14 cellular contexts compared by ENCODE assay signal in genomic region chr22:27662359-27663030, GRCh38.
A peak's percentile ranks its signal among the peaks of the same experiment; 100 is the strongest.
DNase-seq lines count a peak whose midpoint lies in the region; FAIRE-seq and TF ChIP-seq lines count a peak whose summit lies in the region.
"Had no signal": no experiment of that assay in that cellular context is flagged by ENCODE, and none has a peak within 500 bp of the region (broad histone marks: within the 10 kb centered on the region; RNA-seq: fewer than 3 reads in every experiment).

No MANE protein-coding gene starts in this region.

- peaks cover 4% of the 10 kb centered on the region; the same call in 1 of the 2 replicates for H3K9me3 ChIP-seq in MG63

- DNase-seq in DMS 273 (lab: John Stamatoyannopoulos, UW; ENCODE audit: unreplicated experiment) (peak; percentile 27), DMS 273 treated with DMSO at 0.1 percent for 48 hours (lab: John Stamatoyannopoulos, UW) (no peak), head of caudate nucleus (peak in 30 of 42 donors; percentile 9 to 78 (median 40)), myocyte (ENCODE audit: low read depth) (peak; percentile 32), urothelium cell line (ENCODE audit: low spot score) (no peak), MG63 (no peak), GM13977 (ENCODE audit: low spot score) (no peak)
- DNase-seq in activated CD4-positive, alpha-beta T cell treated with anti-CD3 and anti-CD28 coated beads, Interleukin-2, amount 50 U/mL, for 48 hours = no peak
- DNase-seq: DMS153; effector CD8-positive, alpha-beta T cell; KG1; stimulated activated CD4-positive, alpha-beta T cell treated with anti-CD3 and anti-CD28 coated beads, Interleukin-1b, Interleukin-23, amount 100 ng/mL, for 48 hours; stimulated activated naive CD4-positive, alpha-beta T cell treated with Interleukin-2 at 50 U/mL for 16 hours had no signal

- H3K27me3 ChIP-seq in MG63 = no peaks in the 10 kb centered on the region

- intact Hi-C loops in head of caudate nucleus (cut with DNase I) = no loop called here

- no peak for TF ChIP-seq CTCF in GM13977 (IDR thresholded peaks at IDR 0.05; ENCODE audit: extremely low read depth, insufficient read depth, missing control alignments)

- no peaks in the 10 kb centered on the region for H3K36me3 ChIP-seq in MG63
- H3K36me3 ChIP-seq: HAP-1 had no signal

- peak; percentile 97 for FAIRE-seq in urothelium cell line (lab: Jason Lieb, UNC)

- in situ Hi-C loops in GM13977 (cut with MboI; ENCODE audit: low pct_unique_long_range_greater_than_20kb, low sequenced_read_pairs, unreplicated experiment) = no loop called here

- H3K4me3 ChIP-seq in MG63 = no peak overlapping the region
- H3K4me3 ChIP-seq: HAP-1 had no signal

Comparison
In these comparisons a context has a peak if more than half of its experiments do, and no peak if none do; other contexts are left out.
1. DNase-seq: peak in DMS 273 (single experiment), head of caudate nucleus (30 of 42) and myocyte (single experiment); none in DMS 273 treated with DMSO at 0.1 percent for 48 hours (single experiment), urothelium cell line (single experiment), MG63 (single experiment), GM13977 (single experiment) and activated CD4-positive, alpha-beta T cell treated with anti-CD3 and anti-CD28 coated beads, Interleukin-2, amount 50 U/mL, for 48 hours (0 of 2).